Comparison of ENCODE assay signal across 8 cellular contexts in the genomic region with DNA sequence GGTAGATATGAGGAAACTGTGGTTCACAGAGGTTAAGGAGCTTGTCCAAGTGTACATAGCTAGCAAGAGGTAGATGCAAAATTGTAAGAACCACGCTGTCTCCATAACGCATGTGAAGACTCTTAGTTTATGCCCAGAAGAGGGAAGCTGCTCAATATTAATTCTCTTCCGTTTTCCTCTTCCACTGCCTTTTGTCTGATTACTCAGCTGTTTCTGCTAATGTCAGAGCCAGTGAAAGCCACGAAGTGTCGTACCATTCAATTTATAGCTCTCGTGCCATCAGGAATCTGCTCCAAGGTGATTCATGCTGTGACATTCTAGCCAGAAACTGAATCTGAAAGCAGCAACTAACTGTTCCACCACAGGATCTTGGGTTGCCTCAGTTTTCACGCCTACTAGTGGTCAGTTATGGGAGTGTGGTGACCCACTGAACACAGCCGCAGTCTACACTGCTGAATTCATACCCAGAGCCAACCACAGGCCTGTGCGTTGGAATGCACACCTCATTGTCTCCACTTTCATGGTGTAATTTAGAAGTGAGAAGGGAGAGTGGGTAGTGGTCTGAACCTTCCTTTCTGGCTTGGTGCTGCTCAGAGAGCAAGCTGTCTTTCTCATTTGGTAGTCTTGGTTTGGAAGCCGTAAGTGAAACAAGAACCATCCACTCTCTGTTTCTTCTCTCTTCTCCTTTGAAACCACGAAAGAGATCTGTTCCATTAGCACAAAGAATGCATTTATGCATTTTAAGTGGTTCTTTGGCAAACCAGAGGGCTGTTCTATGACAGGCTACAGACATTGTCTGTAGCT.
DNase-seq lines count a peak whose midpoint lies in the region; ATAC-seq and TF ChIP-seq lines count a peak whose summit lies in the region.

No MANE protein-coding gene starts in this region.

- H3K79me2 ChIP-seq in PC-3 (ENCODE audit: low read length), result no peaks in the 10 kb centered on the region

- H3K9me3 ChIP-seq in PC-3 (ENCODE audit: low read length) (no peaks in the 10 kb centered on the region), gastroesophageal sphincter (no peaks in the 10 kb centered on the region), aorta (ENCODE audit: control insufficient read depth, low read length) (no peaks in the 10 kb centered on the region)

- H3K36me3 ChIP-seq in PC-3 (ENCODE audit: low read depth, low read length) (no peaks in the 10 kb centered on the region), gastroesophageal sphincter (no peaks in the 10 kb centered on the region), aorta (ENCODE audit: control insufficient read depth in 1 of 2, insufficient read depth in 2 of 2, low read length in 1 of 2) (no peaks in the 10 kb centered on the region)

- TF ChIP-seq CTCF in AG09309 (IDR thresholded peaks at IDR 0.05; ENCODE audit: control insufficient read depth, insufficient read depth, low read depth, low read length, missing control alignments) (peak; percentile 83), PC-3 (conservative IDR thresholded peaks at IDR 0.05; ENCODE audit: low read depth, low read length) (peak; percentile 91), gastroesophageal sphincter (IDR thresholded peaks at IDR 0.05) (peak; percentile 8 to 47 (median 32))

- DNase-seq in AG09309 (ENCODE audit: low read depth) (peak; percentile 65), PC-3 (peak; percentile 80), pons (ENCODE audit: low spot score) (peak; percentile 81), aorta (peak in 1 of 2 donors; percentile 56)
- peak; percentile 81 to 88 for DNase-seq in activated T-cell treated with anti-CD3 and anti-CD28 coated beads, Interleukin-2, amount 50 U/mL, for 72 hours

- H3K27ac Mint-ChIP-seq in activated T-cell treated with anti-CD3 and anti-CD28 coated beads, Interleukin-2, amount 50 U/mL, for 72 hours, result peak overlapping the region; percentile 39

- peak overlapping the region; percentile 15 for H3K4me2 ChIP-seq in PC-3 (ENCODE audit: low read length)

- H3K27ac ChIP-seq in PC-3 (ENCODE audit: low read length) (no peak overlapping the region), gastroesophageal sphincter (no peak overlapping the region), aorta (ENCODE audit: low read depth in 1 of 2, low read length in 2 of 2) (no peak overlapping the region)

- intact Hi-C loops in PC-3 (cut with micrococcal nuclease), result no loop called here
- intact Hi-C loops in aorta (cut with DNase I), result no loop called here

- no peak for TF ChIP-seq POLR2A in gastroesophageal sphincter (IDR thresholded peaks at IDR 0.05)

- 38 to 47% methylated on average over 6 to 11 of the region's 11 CpGs for whole genome bisulfite sequencing in gastroesophageal sphincter (ENCODE audit: low coverage in 1 of 2), 2 donors
- 38 to 39% methylated on average over 11 of the region's 11 CpGs for WGBS in aorta, 2 donors

- peak overlapping the region; percentile 22 to 51 for H3K4me3 Mint-ChIP-seq in activated T-cell treated with anti-CD3 and anti-CD28 coated beads, Interleukin-2, amount 50 U/mL, for 72 hours

- no peaks in the 10 kb centered on the region for H3K9me2 ChIP-seq in PC-3 (replicated peaks; ENCODE audit: low read length)

- no TSS peak for BruUV-seq in PC-3 (replicated peaks; lab: Mats Ljungman, UMichigan)

- H3K4me3 ChIP-seq in AG09309 (ENCODE audit: control insufficient read depth, low read depth, low read length) (no peak overlapping the region), PC-3 (ENCODE audit: low read length) (no peak overlapping the region), gastroesophageal sphincter (no peak overlapping the region), aorta (ENCODE audit: low read length in 2 of 2) (no peak overlapping the region)

- ATAC-seq in GM18868 (IDR thresholded peaks at IDR 0.05; ENCODE audit: unreplicated experiment) (peak; percentile 98), HG03064 (IDR thresholded peaks at IDR 0.05; ENCODE audit: low read depth, unreplicated experiment) (peak; percentile 97), PC-3 (peak; percentile 98), gastroesophageal sphincter (peak; percentile 77), aorta (ENCODE audit: low FRiP score) (peak; percentile 82)
- peak; percentile 98 to 99 for ATAC-seq in activated T-cell treated with anti-CD3 and anti-CD28 coated beads, Interleukin-2, amount 50 U/mL, for 72 hours (replicated peaks in 1 of 2)

- no peak overlapping the region for H3K9ac ChIP-seq in PC-3 (ENCODE audit: low read length)

- no peaks in the 10 kb centered on the region; the same call in 1 of the 2 replicates for H3K4me1 ChIP-seq in PC-3 (ENCODE audit: insufficient read depth, low read length)
- H3K4me1 ChIP-seq in gastroesophageal sphincter, result no peaks in the 10 kb centered on the region
- H3K4me1 ChIP-seq in aorta (ENCODE audit: control insufficient read depth in 1 of 2, insufficient read depth in 2 of 2, low read length in 2 of 2), result no peaks in the 10 kb centered on the region

- CTCF ChIA-PET in PC-3 (lab: Charles Lee), result interaction anchor here (0.5 kb wide), 2 partner anchors 34 to 296 kb away, joined by 4 to 5 read pairs; no protein-coding TSS in a partner anchor

- H3K4me1 Mint-ChIP-seq in activated T-cell treated with anti-CD3 and anti-CD28 coated beads, Interleukin-2, amount 50 U/mL, for 72 hours (ENCODE audit: low read depth), result peaks cover 19% of the 10 kb centered on the region

- peaks cover 32% of the 10 kb centered on the region for H3K27me3 Mint-ChIP-seq in activated T-cell treated with anti-CD3 and anti-CD28 coated beads, Interleukin-2, amount 50 U/mL, for 72 hours (ENCODE audit: low read depth)

- no peak for TF ChIP-seq EP300 in gastroesophageal sphincter (IDR thresholded peaks at IDR 0.05)

- no peaks in the 10 kb centered on the region for H4K20me1 ChIP-seq in PC-3 (ENCODE audit: low read length)

- H2AFZ ChIP-seq in PC-3 (ENCODE audit: low read length), result 0 out of 2 replicates have a peak overlapping the region, but pooled peaks have one; percentile 5

- peaks cover 0 to under 1% of the 10 kb centered on the region in 2 donors for H3K36me3 Mint-ChIP-seq in activated T-cell treated with anti-CD3 and anti-CD28 coated beads, Interleukin-2, amount 50 U/mL, for 72 hours (ENCODE audit: insufficient read depth in 2 of 2)

- H3K9me3 Mint-ChIP-seq in activated T-cell treated with anti-CD3 and anti-CD28 coated beads, Interleukin-2, amount 50 U/mL, for 72 hours, result no peaks in the 10 kb centered on the region

- POLR2A ChIA-PET in PC-3 (lab: Charles Lee; ENCODE audit: unreplicated experiment), result interaction anchor here (0.6 kb wide), 1 partner anchor 19 kb away, joined by 4 read pairs; no protein-coding TSS in a partner anchor

- no peaks in the 10 kb centered on the region for H3K27me3 ChIP-seq in PC-3 (ENCODE audit: low read length)
- H3K27me3 ChIP-seq in gastroesophageal sphincter, result no peaks in the 10 kb centered on the region
- H3K27me3 ChIP-seq in aorta (ENCODE audit: control insufficient read depth in 1 of 2, insufficient read depth in 2 of 2, low read length in 1 of 2), result no peaks in the 10 kb centered on the region

- H3F3A ChIP-seq in PC-3 (ENCODE audit: low read length, unreplicated experiment), result no peaks in the 10 kb centered on the region

Comparison
In these comparisons a context has a peak if more than half of its experiments do, and no peak if none do; other contexts are left out.
1. CTCF ChIP-seq: peak in every context shown above with its lines; median percentile 91 in PC-3; 83 in AG09309; 32 in gastroesophageal sphincter.